8 cellular contexts compared by ENCODE assay signal in genomic region chr1:37602750-37603694, GRCh38. TPM values are rescaled to one million over a fixed set of nuclear protein-coding genes. Genes with fewer than 3 reads are reported as not detected.
DNase-seq lines count a peak whose midpoint lies in the region; FAIRE-seq and TF ChIP-seq lines count a peak whose summit lies in the region.

No MANE protein-coding gene starts in this region.

- no peak overlapping the region for H3K27ac ChIP-seq in neuronal stem cell (replicated peaks; ENCODE audit: low read length)

- no CpG with 5 or more reads among the region's 8 CpGs for WGBS in neuronal stem cell (ENCODE audit: extremely low coverage in 2 of 2, insufficient read length in 2 of 2, insufficient replicate concordance in 1 of 2), 2 donors

- no peak overlapping the region for H3K4me2 ChIP-seq in neuronal stem cell (ENCODE audit: insufficient read depth, low read length, poor library complexity, severe bottlenecking)

- no peak overlapping the region for H3K18ac ChIP-seq in neuronal stem cell (ENCODE audit: low read length)

- H3K4me3 ChIP-seq in AG10803 (ENCODE audit: low read length): no peak overlapping the region
- no peak overlapping the region for H3K4me3 ChIP-seq in epithelial cell of proximal tubule (ENCODE audit: low read depth, low read length)
- no peak overlapping the region for H3K4me3 ChIP-seq in neuronal stem cell (ENCODE audit: low read length in 2 of 2)

- no peak overlapping the region for H3K9ac ChIP-seq in neuronal stem cell (ENCODE audit: low read depth, low read length, poor library complexity)

- FAIRE-seq in GM12892 (lab: Jason Lieb, UNC): no peak

- H2AK5ac ChIP-seq in neuronal stem cell (ENCODE audit: low read depth, low read length): no peak overlapping the region

- no peak overlapping the region for H3K14ac ChIP-seq in neuronal stem cell (ENCODE audit: low read length)

- H3K4ac ChIP-seq in neuronal stem cell (ENCODE audit: low read length): no peak overlapping the region

- TF ChIP-seq CTCF in AG10803 (conservative IDR thresholded peaks at IDR 0.05; ENCODE audit: low read length) (peak; percentile 75), epithelial cell of proximal tubule (conservative IDR thresholded peaks at IDR 0.05; ENCODE audit: low read depth, low read length) (peak; percentile 87)

- H3K27me3 ChIP-seq in neuronal stem cell (ENCODE audit: control insufficient read depth in 3 of 3, insufficient read depth in 3 of 3, low read depth in 1 of 3, low read length in 3 of 3): peaks cover 0 to 74% (median 5%) of the 10 kb centered on the region in 3 experiments

- DNase-seq in AG10803 (ENCODE audit: low read depth) (peak; percentile 38), GM12892 (ENCODE audit: insufficient read length) (peak; percentile 38), NCI-H226 (peak; percentile 6), epithelial cell of proximal tubule (ENCODE audit: low read depth) (no peak), neuronal stem cell (ENCODE audit: low spot score) (peak; percentile 41), OCI-M2 (lab: John Stamatoyannopoulos, UW; ENCODE audit: unreplicated experiment) (no peak), NK-92 (lab: John Stamatoyannopoulos, UW; ENCODE audit: unreplicated experiment) (no peak)
- peak; percentile 14 for DNase-seq in activated CD4-positive, alpha-beta T cell treated with anti-CD3 and anti-CD28 coated beads, Interleukin-2, amount 50 U/mL, for 1 hour

- H4K91ac ChIP-seq in neuronal stem cell (ENCODE audit: low read depth, low read length, poor library complexity): no peak overlapping the region

- no peak overlapping the region for H2BK12ac ChIP-seq in neuronal stem cell (ENCODE audit: low read length)

- H2BK120ac ChIP-seq in neuronal stem cell (ENCODE audit: low read depth, low read length): no peak overlapping the region

- no peak overlapping the region for H2AFZ ChIP-seq in neuronal stem cell (ENCODE audit: low read length)

- H3K4me1 ChIP-seq in neuronal stem cell (ENCODE audit: control insufficient read depth in 2 of 2, insufficient read depth in 1 of 2, low read depth in 1 of 2, low read length in 2 of 2): no peaks in the 10 kb centered on the region

- no peaks in the 10 kb centered on the region for H3K9me3 ChIP-seq in neuronal stem cell (replicated peaks in 1 of 2; ENCODE audit: control insufficient read depth in 2 of 2, insufficient read depth in 1 of 2, low read depth in 1 of 2, low read length in 2 of 2)

- no peaks in the 10 kb centered on the region for H3K36me3 ChIP-seq in neuronal stem cell (replicated peaks in 1 of 2; ENCODE audit: control insufficient read depth in 2 of 2, insufficient read depth in 2 of 2, low read length in 2 of 2)

- no peaks in the 10 kb centered on the region for H3K79me1 ChIP-seq in neuronal stem cell (ENCODE audit: low read depth, low read length)

- no peak overlapping the region for H2BK5ac ChIP-seq in neuronal stem cell (ENCODE audit: low read length)

- no peak overlapping the region for H3K23ac ChIP-seq in neuronal stem cell (ENCODE audit: low read depth, low read length, poor library complexity)

- no peak for TF ChIP-seq POLR2A in GM12892 (IDR thresholded peaks at IDR 0.05; ENCODE audit: low read depth, low read length)

- H2BK15ac ChIP-seq in neuronal stem cell (ENCODE audit: low read length): no peak overlapping the region

- no peak overlapping the region for H4K8ac ChIP-seq in neuronal stem cell (ENCODE audit: low read depth, low read length)

RNA-seq across cellular contexts. Expression of gene GNL2, which starts 7.3 kb away (rescaled TPM):
- polyA plus RNA-seq in GM12892 (2012; ENCODE audit: missing spikeins): 60.4 TPM
- total RNA-seq in epithelial cell of proximal tubule: 58.1 and 74.6 TPM in 2 replicates
- polyA plus RNA-seq in neuronal stem cell (2013, experiment 1 of 2): 125 TPM
- polyA plus RNA-seq in neuronal stem cell (2013, experiment 2 of 2): 124 TPM

RNA-seq across cellular contexts. Expression of gene RSPO1, which starts 31.7 kb away (rescaled TPM):
- polyA plus RNA-seq in GM12892 (2012; ENCODE audit: missing spikeins): not detected
- total RNA-seq in epithelial cell of proximal tubule: not detected in 2 replicates
- polyA plus RNA-seq in neuronal stem cell (2013, experiment 1 of 2): 1.4 TPM
- polyA plus RNA-seq in neuronal stem cell (2013, experiment 2 of 2): 1.5 TPM

RNA-seq across cellular contexts. Expression of gene DNALI1, which starts 46.3 kb away (rescaled TPM):
- polyA plus RNA-seq in GM12892 (2012; ENCODE audit: missing spikeins): 0.23 TPM
- total RNA-seq in epithelial cell of proximal tubule: 3.5 and 16.4 TPM in 2 replicates
- 42.8 TPM for polyA plus RNA-seq in neuronal stem cell (2013, experiment 1 of 2)
- polyA plus RNA-seq in neuronal stem cell (2013, experiment 2 of 2): 40.9 TPM

RNA-seq across cellular contexts. Expression of gene SNIP1, which starts 48.9 kb away (rescaled TPM):
- polyA plus RNA-seq in GM12892 (2012; ENCODE audit: missing spikeins): 5.8 TPM
- 6.8 and 8.3 TPM in 2 replicates for total RNA-seq in epithelial cell of proximal tubule
- polyA plus RNA-seq in neuronal stem cell (2013, experiment 1 of 2): 5.4 TPM
- polyA plus RNA-seq in neuronal stem cell (2013, experiment 2 of 2): 6.2 TPM

Comparison
In these comparisons a context has a peak if more than half of its experiments do, and no peak if none do; other contexts are left out.
1. DNase-seq: peak in AG10803 (single experiment), GM12892 (single experiment), NCI-H226 (single experiment), activated CD4-positive, alpha-beta T cell treated with anti-CD3 and anti-CD28 coated beads, Interleukin-2, amount 50 U/mL, for 1 hour (single experiment) and neuronal stem cell (single experiment); none in epithelial cell of proximal tubule (single experiment), OCI-M2 (single experiment) and NK-92 (single experiment).